Comparison of ENCODE assay signal across 8 cellular contexts in genomic region chrX:154444755-154445246, GRCh38. TPM values are rescaled to one million over a fixed set of nuclear protein-coding genes. Genes with fewer than 3 reads are reported as not detected.
DNase-seq lines count a peak whose midpoint lies in the region; ATAC-seq and TF ChIP-seq lines count a peak whose summit lies in the region.

No MANE protein-coding gene starts in this region.

- peaks cover 3% of the 10 kb centered on the region for H4K20me1 ChIP-seq in hepatocyte (ENCODE audit: insufficient read depth, poor library complexity, severe bottlenecking)
- peaks cover 7% of the 10 kb centered on the region for H4K20me1 ChIP-seq in smooth muscle cell (ENCODE audit: low read depth)

- H2AFZ ChIP-seq in hepatocyte (no peak overlapping the region), smooth muscle cell (ENCODE audit: low read depth) (no peak overlapping the region)

- H3K4me3 ChIP-seq in H7 (ENCODE audit: insufficient read depth, low read depth, low read length) = peak overlapping the region; percentile 53
- peak overlapping the region; percentile 66 for H3K4me3 ChIP-seq in WI38 (ENCODE audit: low read depth, low read length)
- peak overlapping the region; percentile 36 for H3K4me3 ChIP-seq in hepatocyte
- H3K4me3 ChIP-seq in smooth muscle cell = peak overlapping the region; percentile 50

- H3K4me1 ChIP-seq in hepatocyte (ENCODE audit: insufficient read depth) = no peaks in the 10 kb centered on the region
- H3K4me1 ChIP-seq in smooth muscle cell (ENCODE audit: low read depth) = peaks cover 6% of the 10 kb centered on the region

- TF ChIP-seq CTCF in WI38 (IDR thresholded peaks at IDR 0.05; ENCODE audit: low read depth, low read length) = no peak
- TF ChIP-seq CTCF in hepatocyte (IDR thresholded peaks at IDR 0.05; ENCODE audit: poor library complexity) = no peak
- TF ChIP-seq CTCF in smooth muscle cell (IDR thresholded peaks at IDR 0.05; ENCODE audit: borderline replicate concordance, insufficient read depth, poor library complexity, severe bottlenecking) = no peak

- H3K4me2 ChIP-seq in hepatocyte (peak overlapping the region; percentile 87), smooth muscle cell (peak overlapping the region; percentile 82)

- no peak for DNase-seq in H7
- DNase-seq in hepatocyte (ENCODE audit: low spot score) = no peak
- no peak for DNase-seq in smooth muscle cell (lab: John Stamatoyannopoulos, UW; ENCODE audit: unreplicated experiment)
- DNase-seq in NCI-H187 (lab: John Stamatoyannopoulos, UW) = no peak
- DNase-seq in stimulated activated CD4-positive, alpha-beta T cell treated with anti-CD3 and anti-CD28 coated beads, Interleukin-4, amount 100 ng/mL, for 24 hours = no peak

- H3K27me3 ChIP-seq in H7 (ENCODE audit: control insufficient read depth, insufficient read depth, low read length) = no peaks in the 10 kb centered on the region
- H3K27me3 ChIP-seq in hepatocyte = no peaks in the 10 kb centered on the region
- no peaks in the 10 kb centered on the region for H3K27me3 ChIP-seq in smooth muscle cell (ENCODE audit: low read depth)

- ATAC-seq in HG03354 (IDR thresholded peaks at IDR 0.05; ENCODE audit: poor library complexity, severe bottlenecking, unreplicated experiment) = no peak
- ATAC-seq in HG03196 (IDR thresholded peaks at IDR 0.05; ENCODE audit: unreplicated experiment) = no peak

- H3K9me2 ChIP-seq in hepatocyte (replicated peaks; ENCODE audit: insufficient read depth) = no peaks in the 10 kb centered on the region

- 75% methylated on average over 13 of the region's 13 CpGs for WGBS in hepatocyte (ENCODE audit: low lambda C conversion rate, missing lambda C conversion rate)
- 75% methylated on average over 13 of the region's 13 CpGs for WGBS in smooth muscle cell (ENCODE audit: low lambda C conversion rate)

- H3F3A ChIP-seq in smooth muscle cell (ENCODE audit: low read depth) = no peaks in the 10 kb centered on the region

- H3K79me2 ChIP-seq in hepatocyte = peaks cover 15% of the 10 kb centered on the region
- H3K79me2 ChIP-seq in smooth muscle cell (ENCODE audit: low read depth) = peaks cover 29% of the 10 kb centered on the region

- peak overlapping the region; percentile 84 for H3K27ac ChIP-seq in hepatocyte
- peak overlapping the region; percentile 28 for H3K27ac ChIP-seq in smooth muscle cell (ENCODE audit: low read depth)

- no peaks in the 10 kb centered on the region for H3K9me3 ChIP-seq in hepatocyte (ENCODE audit: low read depth)
- no peaks in the 10 kb centered on the region for H3K9me3 ChIP-seq in smooth muscle cell (replicated peaks; ENCODE audit: low read depth)

- H3K36me3 ChIP-seq in H7 (replicated peaks; ENCODE audit: control insufficient read depth, insufficient read depth, low read length) = no peaks in the 10 kb centered on the region; the same call in none of the 2 replicates
- no peaks in the 10 kb centered on the region for H3K36me3 ChIP-seq in hepatocyte (replicated peaks; ENCODE audit: insufficient read depth, low read depth)
- no peaks in the 10 kb centered on the region for H3K36me3 ChIP-seq in smooth muscle cell (ENCODE audit: low read depth)

- peak overlapping the region; percentile 36 for H3K9ac ChIP-seq in smooth muscle cell (ENCODE audit: low read depth)

RNA-seq across cellular contexts. Expression of gene FAM50A, which starts 0.9 kb away (rescaled TPM):
- 44.0 and 46.6 TPM in 2 replicates for total RNA-seq in H7 (2014; rRNA removed; shearing (Covaris generic))
- total RNA-seq in hepatocyte = 52.1 and 65.9 TPM in 2 replicates
- 147 and 178 TPM in 2 replicates for polyA plus RNA-seq in hepatocyte
- total RNA-seq in smooth muscle cell = 46.0 and 50.1 TPM in 2 replicates
- 183 and 216 TPM in 2 replicates for polyA plus RNA-seq in smooth muscle cell

RNA-seq across cellular contexts. Expression of gene GDI1, which starts 7.8 kb away (rescaled TPM):
- 128 and 143 TPM in 2 replicates for total RNA-seq in H7 (2014; rRNA removed; shearing (Covaris generic))
- 82.7 and 101 TPM in 2 replicates for total RNA-seq in hepatocyte
- 102 and 132 TPM in 2 replicates for polyA plus RNA-seq in hepatocyte
- 92.2 and 98.8 TPM in 2 replicates for total RNA-seq in smooth muscle cell
- polyA plus RNA-seq in smooth muscle cell = 143 and 160 TPM in 2 replicates

RNA-seq across cellular contexts. Expression of gene PLXNA3, which starts 13.3 kb away (rescaled TPM):
- 2.3 and 4.5 TPM in 2 replicates for total RNA-seq in H7 (2014; rRNA removed; shearing (Covaris generic))
- 10.6 and 14.1 TPM in 2 replicates for total RNA-seq in hepatocyte
- 23.2 and 28.7 TPM in 2 replicates for polyA plus RNA-seq in hepatocyte
- total RNA-seq in smooth muscle cell = 15.1 and 33.6 TPM in 2 replicates
- polyA plus RNA-seq in smooth muscle cell = 38.2 and 60.2 TPM in 2 replicates

RNA-seq across cellular contexts. Expression of gene ATP6AP1, which starts 16.3 kb away (rescaled TPM):
- total RNA-seq in H7 (2014; rRNA removed; shearing (Covaris generic)) = 31.4 and 48.8 TPM in 2 replicates
- 116 and 131 TPM in 2 replicates for total RNA-seq in hepatocyte
- 265 and 268 TPM in 2 replicates for polyA plus RNA-seq in hepatocyte
- 84.0 and 104 TPM in 2 replicates for total RNA-seq in smooth muscle cell
- polyA plus RNA-seq in smooth muscle cell = 193 and 213 TPM in 2 replicates

RNA-seq across cellular contexts. Expression of gene TAFAZZIN, which starts 33.5 kb away (rescaled TPM):
- total RNA-seq in H7 (2014; rRNA removed; shearing (Covaris generic)) = 38.6 and 71.3 TPM in 2 replicates
- 25.0 and 26.7 TPM in 2 replicates for total RNA-seq in hepatocyte
- polyA plus RNA-seq in hepatocyte = 41.3 and 69.6 TPM in 2 replicates
- 28.3 and 203 TPM in 2 replicates for total RNA-seq in smooth muscle cell
- polyA plus RNA-seq in smooth muscle cell = 30.2 and 32.4 TPM in 2 replicates
